In the genomic region with DNA sequence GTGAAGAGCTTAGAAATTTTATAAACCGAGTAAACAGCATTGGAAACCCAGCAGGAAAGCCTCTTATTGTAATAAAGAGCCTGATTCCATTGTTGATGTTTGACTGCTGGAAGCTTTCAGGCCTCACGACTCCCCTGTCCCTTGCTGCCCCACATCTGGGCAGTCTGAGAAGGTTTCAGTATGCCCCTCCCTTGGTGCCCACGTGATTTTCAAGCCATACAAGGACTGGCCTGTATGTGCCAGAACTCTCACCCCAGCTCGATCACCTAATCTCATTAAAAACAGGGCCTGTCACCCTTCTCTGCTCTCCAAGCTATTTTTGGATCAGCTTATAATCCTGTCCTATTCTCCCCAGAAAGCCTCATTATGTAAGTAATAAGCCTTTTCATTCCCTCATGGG, we compare ENCODE assay signal across 15 cellular contexts.
"Had no signal": no experiment of that assay in that cellular context is flagged by ENCODE, and none has a peak within 500 bp of the region (broad histone marks: within the 10 kb centered on the region; RNA-seq: fewer than 3 reads in every experiment).

No MANE protein-coding gene starts in this region.

- H3K36me3 ChIP-seq: lower lobe of right lung, tibial nerve, uterus had no signal

- DNase-seq: activated CD4-positive, alpha-beta T cell treated with anti-CD3 and anti-CD28 coated beads for 1 hour; activated CD4-positive, alpha-beta T cell treated with anti-CD3 and anti-CD28 coated beads, Interleukin-2, amount 50 U/mL, for 48 hours; activated naive CD4-positive, alpha-beta T cell treated with anti-CD3 and anti-CD28 coated beads, Interleukin-2, amount 50 U/mL, for 16 hours; activated T-cell treated with anti-CD3 and anti-CD28 coated beads, Interleukin-2, amount 50 U/mL, for 1 hour; effector memory CD8-positive, alpha-beta T cell; foreskin melanocyte; lower lobe of right lung; naive B cell; stimulated activated CD4-positive, alpha-beta T cell treated with anti-CD3 and anti-CD28 coated beads, Interleukin-15, amount 100 ng/mL, for 24 hours; stimulated activated CD4-positive, alpha-beta T cell treated with anti-CD3 and anti-CD28 coated beads, Interleukin-4, amount 100 ng/mL, for 24 hours; stimulated activated naive CD4-positive, alpha-beta T cell; uterus had no signal

- ATAC-seq: effector memory CD8-positive, alpha-beta T cell; lower lobe of right lung had no signal

- H3K4me3 ChIP-seq: lower lobe of right lung, skin epidermis, tibial nerve, uterus had no signal

- H3K27ac ChIP-seq: epithelial cell of prostate, lower lobe of right lung, skin epidermis, tibial nerve, uterus had no signal

- H3K27me3 ChIP-seq: tibial nerve had no signal

- H3K9me3 ChIP-seq: lower lobe of right lung, tibial nerve, uterus had no signal
